In the genomic region with DNA sequence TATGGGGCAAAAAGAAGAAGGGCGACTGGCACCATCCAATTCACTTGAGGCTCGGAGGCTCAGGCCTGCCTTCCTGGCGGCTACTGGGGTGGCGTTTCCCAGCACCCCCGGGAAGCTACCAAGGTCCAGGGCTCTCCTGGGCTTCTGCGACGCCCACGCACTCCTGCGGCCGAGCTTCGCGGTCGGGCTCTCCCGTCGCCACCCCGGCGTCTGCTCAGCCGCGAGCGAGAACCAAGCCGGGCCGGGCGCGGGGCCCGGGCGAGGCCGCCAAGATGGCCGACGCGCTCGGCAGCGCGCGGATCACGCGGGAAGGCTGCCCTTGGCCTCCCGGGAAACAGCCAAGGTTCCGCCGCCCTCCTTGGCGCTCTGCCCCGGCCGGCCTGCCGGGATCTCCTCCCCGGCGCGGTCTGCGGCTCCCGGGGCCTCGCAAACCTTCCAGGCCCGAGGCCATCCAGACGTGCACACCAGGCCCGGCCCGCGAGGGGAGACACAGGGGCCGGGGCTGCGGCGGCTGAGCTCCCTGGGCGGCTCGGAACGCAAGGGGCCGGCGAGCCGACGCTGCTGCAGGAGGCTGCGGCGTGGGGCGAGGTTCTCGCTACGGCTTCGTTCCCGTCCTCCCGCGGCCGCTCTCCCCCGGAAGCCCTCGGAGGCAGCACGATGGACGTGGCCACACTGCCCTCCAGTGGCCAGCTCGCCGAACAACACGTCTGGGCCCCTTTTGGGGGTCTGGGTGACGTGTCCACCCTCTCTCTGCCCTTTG, we compare ENCODE assay signal across 1 cellular context.
TF ChIP-seq lines count a peak whose summit lies in the region.

No MANE protein-coding gene starts in this region.

TF ChIP-seq in HepG2, 621 proteins besides CTCF, POLR2A, EP300 and RAD21 (continued from another document and continues in another):
- TF ChIP-seq ZNF350 (CRISPR knock-in tag; IDR thresholded peaks at IDR 0.05; ENCODE audit: borderline replicate concordance, low read depth) (peak; percentile 62), ZMYM4 (CRISPR knock-in tag; IDR thresholded peaks at IDR 0.05) (peak; percentile 74), ZNF337 (CRISPR knock-in tag; IDR thresholded peaks at IDR 0.05; ENCODE audit: borderline replicate concordance, low read depth) (no peak), ZNF605 (CRISPR knock-in tag; IDR thresholded peaks at IDR 0.05) (no peak), TAF1 (CRISPR knock-in tag; IDR thresholded peaks at IDR 0.05) (peak; percentile 29; the same call in 1 of the 2 replicates), TBX3 (IDR thresholded peaks at IDR 0.05; ENCODE audit: borderline replicate concordance) (no peak), ZNF564 (CRISPR knock-in tag; IDR thresholded peaks at IDR 0.05) (no peak), ZNF10 (CRISPR knock-in tag; IDR thresholded peaks at IDR 0.05; ENCODE audit: borderline replicate concordance, low read depth) (no peak), ZNF850 (CRISPR knock-in tag; conservative IDR thresholded peaks at IDR 0.05) (no peak), ZNF20 (CRISPR knock-in tag; IDR thresholded peaks at IDR 0.05) (no peak), ZNF766 (CRISPR knock-in tag; IDR thresholded peaks at IDR 0.05; ENCODE audit: borderline replicate concordance) (0 out of 2 replicates have a peak, but pooled peaks have one; percentile 44), ZNF644 (CRISPR knock-in tag; IDR thresholded peaks at IDR 0.05; ENCODE audit: low read depth) (no peak), POLR2G (IDR thresholded peaks at IDR 0.05; ENCODE audit: low read depth, low read length) (peak; percentile 45; the same call in 1 of the 2 replicates), GZF1 (CRISPR knock-in tag; IDR thresholded peaks at IDR 0.05) (no peak), SMYD3 (CRISPR knock-in tag; IDR thresholded peaks at IDR 0.05) (0 out of 2 replicates have a peak, but pooled peaks have one; percentile 42), SYNCRIP (IDR thresholded peaks at IDR 0.05; ENCODE audit: insufficient read depth, low read depth, low read length) (no peak), ZNF570 (CRISPR knock-in tag; IDR thresholded peaks at IDR 0.05; ENCODE audit: borderline replicate concordance) (no peak), SMC3 (IDR thresholded peaks at IDR 0.05; ENCODE audit: low read length) (peak; percentile 58; the same call in 1 of the 2 replicates), NCOA5 (CRISPR knock-in tag; IDR thresholded peaks at IDR 0.05) (no peak), RXRB (CRISPR knock-in tag; IDR thresholded peaks at IDR 0.05; ENCODE audit: borderline replicate concordance) (peak; percentile 36; the same call in 1 of the 2 replicates), PPARG (CRISPR knock-in tag; conservative IDR thresholded peaks at IDR 0.05) (0 out of 2 replicates have a peak, but pooled peaks have one; percentile 33), ZNF367 (CRISPR knock-in tag; IDR thresholded peaks at IDR 0.05; ENCODE audit: borderline replicate concordance) (no peak), ETV6 (CRISPR knock-in tag; conservative IDR thresholded peaks at IDR 0.05) (0 out of 2 replicates have a peak, but pooled peaks have one; percentile 29), TOPORS (CRISPR knock-in tag; IDR thresholded peaks at IDR 0.05) (0 out of 2 replicates have a peak, but pooled peaks have one; percentile 40), FIP1L1 (IDR thresholded peaks at IDR 0.05; ENCODE audit: borderline replicate concordance, insufficient read depth, low read depth, low read length) (no peak), ZZZ3 (CRISPR knock-in tag; IDR thresholded peaks at IDR 0.05; ENCODE audit: borderline replicate concordance) (no peak), BHLHE40 (IDR thresholded peaks at IDR 0.05; ENCODE audit: low read length) (0 out of 2 replicates have a peak, but pooled peaks have one; percentile 31), WIZ (CRISPR knock-in tag; IDR thresholded peaks at IDR 0.05) (no peak), ZNF546 (CRISPR knock-in tag; conservative IDR thresholded peaks at IDR 0.05) (no peak), ZNF557 (CRISPR knock-in tag; IDR thresholded peaks at IDR 0.05) (no peak), NFE2 (CRISPR knock-in tag; IDR thresholded peaks at IDR 0.05) (no peak), SPEN (CRISPR knock-in tag; IDR thresholded peaks at IDR 0.05; ENCODE audit: low read depth) (peak; percentile 73), PHF5A (CRISPR knock-in tag; IDR thresholded peaks at IDR 0.05; ENCODE audit: low read depth, unreplicated experiment) (no peak), ZKSCAN8 (CRISPR knock-in tag; IDR thresholded peaks at IDR 0.05; ENCODE audit: borderline replicate concordance) (peak; percentile 41; the same call in 1 of the 2 replicates), ZNF33A (CRISPR knock-in tag; IDR thresholded peaks at IDR 0.05; ENCODE audit: borderline replicate concordance) (no peak), IKZF1 (IDR thresholded peaks at IDR 0.05) (no peak), NFKB2 (CRISPR knock-in tag; IDR thresholded peaks at IDR 0.05; ENCODE audit: borderline replicate concordance) (peak; percentile 44; the same call in 1 of the 2 replicates), TEAD3 (CRISPR knock-in tag; optimal IDR thresholded peaks at IDR 0.05; ENCODE audit: borderline replicate concordance) (peak; percentile 65), ISL2 (CRISPR knock-in tag; IDR thresholded peaks at IDR 0.05) (0 out of 2 replicates have a peak, but pooled peaks have one; percentile 53), TCF7L2 (IDR thresholded peaks at IDR 0.05; ENCODE audit: low read depth, low read length) (no peak), ATAD3A (CRISPR knock-in tag; IDR thresholded peaks at IDR 0.05) (no peak)
- TF ChIP-seq, protein P1, sequence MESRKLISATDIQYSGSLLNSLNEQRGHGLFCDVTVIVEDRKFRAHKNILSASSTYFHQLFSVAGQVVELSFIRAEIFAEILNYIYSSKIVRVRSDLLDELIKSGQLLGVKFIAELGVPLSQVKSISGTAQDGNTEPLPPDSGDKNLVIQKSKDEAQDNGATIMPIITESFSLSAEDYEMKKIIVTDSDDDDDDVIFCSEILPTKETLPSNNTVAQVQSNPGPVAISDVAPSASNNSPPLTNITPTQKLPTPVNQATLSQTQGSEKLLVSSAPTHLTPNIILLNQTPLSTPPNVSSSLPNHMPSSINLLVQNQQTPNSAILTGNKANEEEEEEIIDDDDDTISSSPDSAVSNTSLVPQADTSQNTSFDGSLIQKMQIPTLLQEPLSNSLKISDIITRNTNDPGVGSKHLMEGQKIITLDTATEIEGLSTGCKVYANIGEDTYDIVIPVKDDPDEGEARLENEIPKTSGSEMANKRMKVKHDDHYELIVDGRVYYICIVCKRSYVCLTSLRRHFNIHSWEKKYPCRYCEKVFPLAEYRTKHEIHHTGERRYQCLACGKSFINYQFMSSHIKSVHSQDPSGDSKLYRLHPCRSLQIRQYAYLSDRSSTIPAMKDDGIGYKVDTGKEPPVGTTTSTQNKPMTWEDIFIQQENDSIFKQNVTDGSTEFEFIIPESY (CRISPR knock-in tag; IDR thresholded peaks at IDR 0.05) = peak; percentile 71; the same call in 1 of the 2 replicates
- TF ChIP-seq, protein P2, sequence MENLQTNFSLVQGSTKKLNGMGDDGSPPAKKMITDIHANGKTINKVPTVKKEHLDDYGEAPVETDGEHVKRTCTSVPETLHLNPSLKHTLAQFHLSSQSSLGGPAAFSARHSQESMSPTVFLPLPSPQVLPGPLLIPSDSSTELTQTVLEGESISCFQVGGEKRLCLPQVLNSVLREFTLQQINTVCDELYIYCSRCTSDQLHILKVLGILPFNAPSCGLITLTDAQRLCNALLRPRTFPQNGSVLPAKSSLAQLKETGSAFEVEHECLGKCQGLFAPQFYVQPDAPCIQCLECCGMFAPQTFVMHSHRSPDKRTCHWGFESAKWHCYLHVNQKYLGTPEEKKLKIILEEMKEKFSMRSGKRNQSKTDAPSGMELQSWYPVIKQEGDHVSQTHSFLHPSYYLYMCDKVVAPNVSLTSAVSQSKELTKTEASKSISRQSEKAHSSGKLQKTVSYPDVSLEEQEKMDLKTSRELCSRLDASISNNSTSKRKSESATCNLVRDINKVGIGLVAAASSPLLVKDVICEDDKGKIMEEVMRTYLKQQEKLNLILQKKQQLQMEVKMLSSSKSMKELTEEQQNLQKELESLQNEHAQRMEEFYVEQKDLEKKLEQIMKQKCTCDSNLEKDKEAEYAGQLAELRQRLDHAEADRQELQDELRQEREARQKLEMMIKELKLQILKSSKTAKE (CRISPR knock-in tag; IDR thresholded peaks at IDR 0.05; ENCODE audit: borderline replicate concordance) = no peak
- TF ChIP-seq, protein P3, sequence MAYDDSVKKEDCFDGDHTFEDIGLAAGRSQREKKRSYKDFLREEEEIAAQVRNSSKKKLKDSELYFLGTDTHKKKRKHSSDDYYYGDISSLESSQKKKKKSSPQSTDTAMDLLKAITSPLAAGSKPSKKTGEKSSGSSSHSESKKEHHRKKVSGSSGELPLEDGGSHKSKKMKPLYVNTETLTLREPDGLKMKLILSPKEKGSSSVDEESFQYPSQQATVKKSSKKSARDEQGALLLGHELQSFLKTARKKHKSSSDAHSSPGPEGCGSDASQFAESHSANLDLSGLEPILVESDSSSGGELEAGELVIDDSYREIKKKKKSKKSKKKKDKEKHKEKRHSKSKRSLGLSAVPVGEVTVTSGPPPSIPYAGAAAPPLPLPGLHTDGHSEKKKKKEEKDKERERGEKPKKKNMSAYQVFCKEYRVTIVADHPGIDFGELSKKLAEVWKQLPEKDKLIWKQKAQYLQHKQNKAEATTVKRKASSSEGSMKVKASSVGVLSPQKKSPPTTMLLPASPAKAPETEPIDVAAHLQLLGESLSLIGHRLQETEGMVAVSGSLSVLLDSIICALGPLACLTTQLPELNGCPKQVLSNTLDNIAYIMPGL (CRISPR knock-in tag; IDR thresholded peaks at IDR 0.05; ENCODE audit: borderline replicate concordance in 1 of 2, low read depth in 1 of 2) = peak; percentile 95 to 96
- TF ChIP-seq, protein P4, sequence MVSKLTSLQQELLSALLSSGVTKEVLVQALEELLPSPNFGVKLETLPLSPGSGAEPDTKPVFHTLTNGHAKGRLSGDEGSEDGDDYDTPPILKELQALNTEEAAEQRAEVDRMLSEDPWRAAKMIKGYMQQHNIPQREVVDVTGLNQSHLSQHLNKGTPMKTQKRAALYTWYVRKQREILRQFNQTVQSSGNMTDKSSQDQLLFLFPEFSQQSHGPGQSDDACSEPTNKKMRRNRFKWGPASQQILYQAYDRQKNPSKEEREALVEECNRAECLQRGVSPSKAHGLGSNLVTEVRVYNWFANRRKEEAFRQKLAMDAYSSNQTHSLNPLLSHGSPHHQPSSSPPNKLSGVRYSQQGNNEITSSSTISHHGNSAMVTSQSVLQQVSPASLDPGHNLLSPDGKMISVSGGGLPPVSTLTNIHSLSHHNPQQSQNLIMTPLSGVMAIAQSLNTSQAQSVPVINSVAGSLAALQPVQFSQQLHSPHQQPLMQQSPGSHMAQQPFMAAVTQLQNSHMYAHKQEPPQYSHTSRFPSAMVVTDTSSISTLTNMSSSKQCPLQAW (CRISPR knock-in tag; IDR thresholded peaks at IDR 0.05) = no peak; the same call in 1 of the 2 replicates
- TF ChIP-seq, protein P5, sequence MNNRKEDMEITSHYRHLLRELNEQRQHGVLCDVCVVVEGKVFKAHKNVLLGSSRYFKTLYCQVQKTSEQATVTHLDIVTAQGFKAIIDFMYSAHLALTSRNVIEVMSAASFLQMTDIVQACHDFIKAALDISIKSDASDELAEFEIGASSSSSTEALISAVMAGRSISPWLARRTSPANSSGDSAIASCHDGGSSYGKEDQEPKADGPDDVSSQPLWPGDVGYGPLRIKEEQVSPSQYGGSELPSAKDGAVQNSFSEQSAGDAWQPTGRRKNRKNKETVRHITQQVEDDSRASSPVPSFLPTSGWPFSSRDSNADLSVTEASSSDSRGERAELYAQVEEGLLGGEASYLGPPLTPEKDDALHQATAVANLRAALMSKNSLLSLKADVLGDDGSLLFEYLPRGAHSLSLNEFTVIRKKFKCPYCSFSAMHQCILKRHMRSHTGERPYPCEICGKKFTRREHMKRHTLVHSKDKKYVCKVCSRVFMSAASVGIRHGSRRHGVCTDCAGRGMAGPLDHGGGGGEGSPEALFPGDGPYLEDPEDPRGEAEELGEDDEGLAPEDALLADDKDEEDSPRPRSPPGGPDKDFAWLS (CRISPR knock-in tag; IDR thresholded peaks at IDR 0.05; ENCODE audit: borderline replicate concordance) = no peak
- TF ChIP-seq, protein P6, sequence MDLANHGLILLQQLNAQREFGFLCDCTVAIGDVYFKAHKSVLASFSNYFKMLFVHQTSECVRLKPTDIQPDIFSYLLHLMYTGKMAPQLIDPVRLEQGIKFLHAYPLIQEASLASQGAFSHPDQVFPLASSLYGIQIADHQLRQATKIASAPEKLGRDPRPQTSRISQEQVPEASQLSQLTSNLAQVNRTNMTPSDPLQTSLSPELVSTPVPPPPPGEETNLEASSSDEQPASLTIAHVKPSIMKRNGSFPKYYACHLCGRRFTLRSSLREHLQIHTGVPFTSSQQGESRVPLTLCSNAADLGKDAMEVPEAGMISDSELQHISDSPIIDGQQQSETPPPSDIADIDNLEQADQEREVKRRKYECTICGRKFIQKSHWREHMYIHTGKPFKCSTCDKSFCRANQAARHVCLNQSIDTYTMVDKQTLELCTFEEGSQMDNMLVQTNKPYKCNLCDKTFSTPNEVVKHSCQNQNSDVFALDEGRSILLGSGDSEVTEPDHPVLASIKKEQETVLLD (CRISPR knock-in tag; IDR thresholded peaks at IDR 0.05; ENCODE audit: low read depth) = no peak
- TF ChIP-seq, protein P7, sequence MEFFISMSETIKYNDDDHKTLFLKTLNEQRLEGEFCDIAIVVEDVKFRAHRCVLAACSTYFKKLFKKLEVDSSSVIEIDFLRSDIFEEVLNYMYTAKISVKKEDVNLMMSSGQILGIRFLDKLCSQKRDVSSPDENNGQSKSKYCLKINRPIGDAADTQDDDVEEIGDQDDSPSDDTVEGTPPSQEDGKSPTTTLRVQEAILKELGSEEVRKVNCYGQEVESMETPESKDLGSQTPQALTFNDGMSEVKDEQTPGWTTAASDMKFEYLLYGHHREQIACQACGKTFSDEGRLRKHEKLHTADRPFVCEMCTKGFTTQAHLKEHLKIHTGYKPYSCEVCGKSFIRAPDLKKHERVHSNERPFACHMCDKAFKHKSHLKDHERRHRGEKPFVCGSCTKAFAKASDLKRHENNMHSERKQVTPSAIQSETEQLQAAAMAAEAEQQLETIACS (CRISPR knock-in tag; IDR thresholded peaks at IDR 0.05) = no peak
- TF ChIP-seq, protein P8, sequence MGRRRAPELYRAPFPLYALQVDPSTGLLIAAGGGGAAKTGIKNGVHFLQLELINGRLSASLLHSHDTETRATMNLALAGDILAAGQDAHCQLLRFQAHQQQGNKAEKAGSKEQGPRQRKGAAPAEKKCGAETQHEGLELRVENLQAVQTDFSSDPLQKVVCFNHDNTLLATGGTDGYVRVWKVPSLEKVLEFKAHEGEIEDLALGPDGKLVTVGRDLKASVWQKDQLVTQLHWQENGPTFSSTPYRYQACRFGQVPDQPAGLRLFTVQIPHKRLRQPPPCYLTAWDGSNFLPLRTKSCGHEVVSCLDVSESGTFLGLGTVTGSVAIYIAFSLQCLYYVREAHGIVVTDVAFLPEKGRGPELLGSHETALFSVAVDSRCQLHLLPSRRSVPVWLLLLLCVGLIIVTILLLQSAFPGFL (CRISPR knock-in tag; IDR thresholded peaks at IDR 0.05) = no peak
- TF ChIP-seq, protein P9, sequence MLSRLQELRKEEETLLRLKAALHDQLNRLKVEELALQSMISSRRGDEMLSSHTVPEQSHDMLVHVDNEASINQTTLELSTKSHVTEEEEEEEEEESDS (CRISPR knock-in tag; IDR thresholded peaks at IDR 0.05; ENCODE audit: borderline replicate concordance) = no peak
- TF ChIP-seq, protein P10, sequence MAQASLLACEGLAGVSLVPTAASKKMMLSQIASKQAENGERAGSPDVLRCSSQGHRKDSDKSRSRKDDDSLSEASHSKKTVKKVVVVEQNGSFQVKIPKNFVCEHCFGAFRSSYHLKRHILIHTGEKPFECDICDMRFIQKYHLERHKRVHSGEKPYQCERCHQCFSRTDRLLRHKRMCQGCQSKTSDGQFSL (CRISPR knock-in tag; IDR thresholded peaks at IDR 0.05) = no peak
